12 cellular contexts compared by ENCODE assay signal in the genomic region with DNA sequence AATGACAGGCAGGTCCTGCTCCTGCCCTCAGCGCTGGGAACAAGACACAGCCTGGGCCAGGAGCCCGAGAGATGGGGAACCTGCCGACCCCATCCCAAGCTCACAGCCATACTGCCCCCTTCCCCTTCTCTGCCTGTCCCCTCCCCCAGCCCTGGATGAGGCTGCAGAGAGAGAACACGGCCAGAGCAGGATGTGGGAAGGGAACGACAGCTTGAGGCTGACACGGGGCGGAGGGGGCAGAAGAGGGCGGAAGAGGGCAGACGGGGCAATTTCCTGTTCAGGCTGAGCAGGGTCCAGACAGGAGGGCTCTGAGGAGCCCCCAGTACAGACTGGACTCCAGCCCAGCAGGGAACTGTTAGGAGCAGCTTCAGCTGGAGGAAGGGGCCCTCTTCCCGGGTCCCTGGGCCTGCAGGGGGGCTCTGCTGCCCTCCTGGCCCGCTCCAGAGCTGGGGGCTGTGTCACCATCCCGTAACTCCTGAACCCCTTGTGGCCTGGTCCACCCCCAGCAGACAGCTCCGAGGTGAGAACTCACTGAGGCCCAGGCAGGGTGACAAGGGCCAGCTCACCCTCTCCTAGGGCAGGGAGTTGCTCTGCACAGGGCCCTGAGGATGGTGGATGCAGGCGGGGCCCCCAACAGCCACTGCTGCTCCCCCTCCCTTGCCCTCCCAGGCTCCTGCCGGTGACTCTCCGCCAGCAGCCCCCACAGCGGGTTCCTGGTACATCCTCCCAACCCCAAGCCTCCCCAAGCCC. TPM values are rescaled to one million over a fixed set of nuclear protein-coding genes. Genes with fewer than 3 reads are reported as not detected.
A peak's percentile ranks its signal among the peaks of the same experiment; 100 is the strongest.
DNase-seq lines count a peak whose midpoint lies in the region; ATAC-seq and TF ChIP-seq lines count a peak whose summit lies in the region.
"Had no signal": no experiment of that assay in that cellular context is flagged by ENCODE, and none has a peak within 500 bp of the region (broad histone marks: within the 10 kb centered on the region; RNA-seq: fewer than 3 reads in every experiment).

No MANE protein-coding gene starts in this region.

- peaks cover 0 to 11% (median 4%) of the 10 kb centered on the region in 3 donors for H3K4me1 Mint-ChIP-seq in IgD-negative memory B cell
- H3K4me1 Mint-ChIP-seq: neural crest cell had no signal

- H3K27ac ChIP-seq in dorsolateral prefrontal cortex (peak overlapping the region in 50 of 59 donors; percentile 3 to 99 (median 94)), thyroid gland (no peak overlapping the region)

- no peaks in the 10 kb centered on the region for H3K27me3 Mint-ChIP-seq in IgD-negative memory B cell
- H3K27me3 Mint-ChIP-seq: type B pancreatic cell had no signal

- peak overlapping the region in 2 of 3 donors; percentile 35 to 76 for H3K27ac Mint-ChIP-seq in IgD-negative memory B cell
- H3K27ac Mint-ChIP-seq: type B pancreatic cell had no signal

- H3K9me3 Mint-ChIP-seq in IgD-negative memory B cell, result no peaks in the 10 kb centered on the region
- H3K9me3 Mint-ChIP-seq: neural crest cell, type B pancreatic cell had no signal

- no peak for TF ChIP-seq POLR2A in thyroid gland (IDR thresholded peaks at IDR 0.05)

- WGBS in thyroid gland, 2 donors, result 74 to 88% methylated on average over 9 to 12 of the region's 17 CpGs

- ATAC-seq in GM21423 (IDR thresholded peaks at IDR 0.05; ENCODE audit: unreplicated experiment), result no peak

- no peak for TF ChIP-seq CTCF in dorsolateral prefrontal cortex (IDR thresholded peaks at IDR 0.05 in 54 of 56, conservative IDR thresholded peaks at IDR 0.05 in 2 of 56; ENCODE audit: low read depth in 1 of 56, partially characterized antibody in 56 of 56)
- no peak for TF ChIP-seq CTCF in thyroid gland (IDR thresholded peaks at IDR 0.05)

- H3K36me3 Mint-ChIP-seq in IgD-negative memory B cell, result peaks cover 4% of the 10 kb centered on the region
- H3K36me3 Mint-ChIP-seq: type B pancreatic cell had no signal

- H3K27me3 ChIP-seq in dorsolateral prefrontal cortex (no peaks in the 10 kb centered on the region), thyroid gland (no peaks in the 10 kb centered on the region)

- peaks cover 18 to 35% of the 10 kb centered on the region in 2 donors for H3K4me1 ChIP-seq in thyroid gland

- peak; percentile 54 to 65 for DNase-seq in activated CD4-positive, alpha-beta T cell treated with anti-CD3 and anti-CD28 coated beads, Interleukin-2, amount 50 U/mL, for 48 hours
- DNase-seq in dorsolateral prefrontal cortex (peak in 1 of 10 donors; percentile 45), OCI-M2 (lab: John Stamatoyannopoulos, UW; ENCODE audit: unreplicated experiment) (no peak), thyroid gland (no peak), mesenteric fat pad (ENCODE audit: low spot score) (no peak)
- DNase-seq in stimulated activated CD8-positive, alpha-beta memory T cell treated with anti-CD3 and anti-CD28 coated beads, Interleukin-15, amount 100 ng/mL, for 48 hours (ENCODE audit: low read depth in 2 of 2), result peak; percentile 43 to 56
- DNase-seq: GOT3, NCI-H1436 had no signal

- intact Hi-C loops in dorsolateral prefrontal cortex (cut with DNase I), result loop anchor here in 1 of 2 donors (2.0 to 10.0 kb wide), 2 partner anchors 69 to 193 kb away; no protein-coding TSS in a partner anchor
- intact Hi-C loops in thyroid gland (cut with DNase I), result no loop called here

- no peaks in the 10 kb centered on the region for H3K9me3 ChIP-seq in thyroid gland

- peak overlapping the region in 1 of 4 donors; percentile 27 for H3K4me3 Mint-ChIP-seq in IgD-negative memory B cell
- H3K4me3 Mint-ChIP-seq: neural crest cell, type B pancreatic cell had no signal

- peaks cover 37 to 53% of the 10 kb centered on the region in 2 donors for H3K36me3 ChIP-seq in thyroid gland

- H3K4me3 ChIP-seq in dorsolateral prefrontal cortex (peak overlapping the region in 6 of 59 donors; percentile 2 to 16 (median 4)), thyroid gland (replicated peaks in 1 of 3) (no peak overlapping the region)

RNA-seq across cellular contexts. Expression of gene CTSD, which starts 5.7 kb away (rescaled TPM):
- 78.7 TPM for polyA plus RNA-seq in IgD-negative memory B cell
- total RNA-seq in dorsolateral prefrontal cortex (100 to 1,000 TPM; 284 to 532 (median 387) TPM), thyroid gland (100 to 1,000 TPM; 363 to 577 (median 457) TPM), mesenteric fat pad (940 TPM)

RNA-seq across cellular contexts. Expression of gene IFITM10, which starts 7.6 kb away (rescaled TPM):
- polyA plus RNA-seq in IgD-negative memory B cell, result 0.06 TPM
- 10 to 100 TPM in 74 of 120 experiments, 1 to 10 TPM in 46; 6.0 to 26.6 (median 11.4) TPM for total RNA-seq in dorsolateral prefrontal cortex
- 100 to 1,000 TPM in 1 of 4 donors, 1 to 10 TPM in 1, under 1 TPM in 1, not detected in 1; 0.22 to 126 (median 1.5) TPM for total RNA-seq in thyroid gland
- total RNA-seq in mesenteric fat pad, result 1.5 TPM
- total RNA-seq: neural crest cell had no signal

Comparison
In these comparisons a context has a peak if more than half of its experiments do, and no peak if none do; other contexts are left out.
1. DNase-seq: peak in activated CD4-positive, alpha-beta T cell treated with anti-CD3 and anti-CD28 coated beads, Interleukin-2, amount 50 U/mL, for 48 hours (2 of 2) and stimulated activated CD8-positive, alpha-beta memory T cell treated with anti-CD3 and anti-CD28 coated beads, Interleukin-15, amount 100 ng/mL, for 48 hours (2 of 2); none in OCI-M2 (single experiment), thyroid gland (0 of 2) and mesenteric fat pad (single experiment).
2. H3K27ac ChIP-seq: peak in dorsolateral prefrontal cortex (50 of 59); none in thyroid gland (0 of 3).